Comparison of ENCODE assay signal across 11 cellular contexts in the genomic region with DNA sequence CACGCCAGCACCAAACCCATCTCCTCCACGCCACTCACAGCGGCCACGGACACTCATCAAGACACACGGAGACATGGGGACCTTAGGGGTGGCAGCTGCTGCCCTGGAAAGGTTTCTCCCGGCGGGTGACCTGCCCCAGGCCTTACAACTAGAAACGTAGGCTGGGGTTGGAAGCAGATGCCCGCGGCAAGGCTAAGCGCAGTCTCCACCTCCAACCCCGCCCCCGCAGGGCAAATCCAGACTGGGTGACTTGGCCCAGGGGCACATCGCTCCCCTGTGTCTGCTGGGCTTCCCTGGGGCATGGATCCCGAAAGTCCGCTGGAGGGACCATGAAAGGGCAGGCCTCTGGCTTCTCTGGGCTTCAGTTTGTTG. TPM values are rescaled to one million over a fixed set of nuclear protein-coding genes. Genes with fewer than 3 reads are reported as not detected.
DNase-seq lines count a peak whose midpoint lies in the region; ATAC-seq and TF ChIP-seq lines count a peak whose summit lies in the region.
"Had no signal": no experiment of that assay in that cellular context is flagged by ENCODE, and none has a peak within 500 bp of the region (broad histone marks: within the 10 kb centered on the region; RNA-seq: fewer than 3 reads in every experiment).

No MANE protein-coding gene starts in this region.

- H4K20me1 ChIP-seq in smooth muscle cell (ENCODE audit: low read depth): no peaks in the 10 kb centered on the region

- H3K4me3 Mint-ChIP-seq in brain: peak overlapping the region; percentile 48 to 77 (median 52)
- H3K4me3 Mint-ChIP-seq: activated T-helper 1 cell treated with anti-CD3 and anti-CD28 coated beads, Interleukin-12 subunit alpha, Interleukin-12 subunit beta, Interleukin-2, Interleukin-4 antibody, amounts not matched to agents 30 ng/mL and 10 ng/mL and 1 ng/mL, durations not matched to agents 14 hours and 24 hours and 36 hours had no signal

- H3K27me3 ChIP-seq in kidney epithelial cell (ENCODE audit: control insufficient read depth, insufficient read depth, low read length): peaks cover 22% of the 10 kb centered on the region
- H3K27me3 ChIP-seq in smooth muscle cell (ENCODE audit: low read depth): peaks cover 27% of the 10 kb centered on the region
- H3K27me3 ChIP-seq: uterus had no signal

- H3K4me3 ChIP-seq in kidney epithelial cell (ENCODE audit: low read depth, low read length): peak overlapping the region; percentile 3
- peak overlapping the region; percentile 49 for H3K4me3 ChIP-seq in smooth muscle cell

- peak; percentile 16 for DNase-seq in NCI-H345 (lab: John Stamatoyannopoulos, UW)
- DNase-seq in NCI-H345 treated with DMSO at 0.1 percent for 48 hours (lab: John Stamatoyannopoulos, UW; ENCODE audit: unreplicated experiment): no peak
- no peak for DNase-seq in kidney epithelial cell (ENCODE audit: low read depth)
- no peak for DNase-seq in smooth muscle cell (lab: John Stamatoyannopoulos, UW; ENCODE audit: unreplicated experiment)
- DNase-seq in NCI-H2196 (lab: John Stamatoyannopoulos, UW; ENCODE audit: unreplicated experiment): no peak
- no peak for DNase-seq in NCI-H1092 treated with DMSO at 0.1 percent for 48 hours (lab: John Stamatoyannopoulos, UW)
- DNase-seq: NCI-H226 had no signal

- H3K36me3 ChIP-seq in kidney epithelial cell (ENCODE audit: control insufficient read depth, insufficient read depth, low read length) (no peaks in the 10 kb centered on the region), smooth muscle cell (ENCODE audit: low read depth) (no peaks in the 10 kb centered on the region)
- H3K36me3 ChIP-seq: uterus had no signal

- peaks cover 3% of the 10 kb centered on the region for H3K4me1 Mint-ChIP-seq in brain

- H3K27ac Mint-ChIP-seq in brain: peak overlapping the region in 1 of 5 experiments; percentile 31
- H3K27ac Mint-ChIP-seq: activated T-helper 1 cell treated with anti-CD3 and anti-CD28 coated beads, Interleukin-12 subunit alpha, Interleukin-12 subunit beta, Interleukin-2, Interleukin-4 antibody, amounts not matched to agents 30 ng/mL and 10 ng/mL and 1 ng/mL, durations not matched to agents 14 hours and 24 hours and 36 hours had no signal

- H3K79me2 ChIP-seq in smooth muscle cell (ENCODE audit: low read depth): no peaks in the 10 kb centered on the region

- H3F3A ChIP-seq in smooth muscle cell (ENCODE audit: low read depth): no peaks in the 10 kb centered on the region

- no peak overlapping the region for H3K9ac ChIP-seq in smooth muscle cell (ENCODE audit: low read depth)

- H3K9me3 ChIP-seq in smooth muscle cell (replicated peaks; ENCODE audit: low read depth): no peaks in the 10 kb centered on the region
- H3K9me3 ChIP-seq: uterus had no signal

- peak overlapping the region; percentile 93 for H3K4me2 ChIP-seq in smooth muscle cell

- 65% methylated on average over 16 of the region's 16 CpGs for WGBS in smooth muscle cell (ENCODE audit: low lambda C conversion rate)

- TF ChIP-seq CTCF in brain (conservative IDR thresholded peaks at IDR 0.05) (no peak), kidney epithelial cell (IDR thresholded peaks at IDR 0.05; ENCODE audit: insufficient read depth, low read length, poor library complexity, severe bottlenecking) (no peak), smooth muscle cell (IDR thresholded peaks at IDR 0.05; ENCODE audit: borderline replicate concordance, insufficient read depth, poor library complexity, severe bottlenecking) (no peak)

- H3K36me3 Mint-ChIP-seq in brain: no peaks in the 10 kb centered on the region

- no peaks in the 10 kb centered on the region for H3K4me1 ChIP-seq in smooth muscle cell (ENCODE audit: low read depth)

- no peak overlapping the region for H2AFZ ChIP-seq in smooth muscle cell (ENCODE audit: low read depth)

- no peaks in the 10 kb centered on the region for H3K9me3 Mint-ChIP-seq in brain
- H3K9me3 Mint-ChIP-seq: activated T-helper 1 cell treated with anti-CD3 and anti-CD28 coated beads, Interleukin-12 subunit alpha, Interleukin-12 subunit beta, Interleukin-2, Interleukin-4 antibody, amounts not matched to agents 30 ng/mL and 10 ng/mL and 1 ng/mL, durations not matched to agents 14 hours and 24 hours and 36 hours had no signal

- H3K27me3 Mint-ChIP-seq in brain: peaks cover 57% of the 10 kb centered on the region

- no peak; the same call in 2 of the 3 replicates for ATAC-seq in SK-N-SH treated with all-trans-retinoic acid at 6 μM for 48 hours

- H3K27ac ChIP-seq in smooth muscle cell (ENCODE audit: low read depth): no peak overlapping the region
- H3K27ac ChIP-seq: uterus had no signal

TF ChIP-seq in SK-N-SH treated with all-trans-retinoic acid at 6 μM for 48 hours, 23 proteins besides CTCF, POLR2A, EP300 and RAD21:
- TF ChIP-seq, protein P1, sequence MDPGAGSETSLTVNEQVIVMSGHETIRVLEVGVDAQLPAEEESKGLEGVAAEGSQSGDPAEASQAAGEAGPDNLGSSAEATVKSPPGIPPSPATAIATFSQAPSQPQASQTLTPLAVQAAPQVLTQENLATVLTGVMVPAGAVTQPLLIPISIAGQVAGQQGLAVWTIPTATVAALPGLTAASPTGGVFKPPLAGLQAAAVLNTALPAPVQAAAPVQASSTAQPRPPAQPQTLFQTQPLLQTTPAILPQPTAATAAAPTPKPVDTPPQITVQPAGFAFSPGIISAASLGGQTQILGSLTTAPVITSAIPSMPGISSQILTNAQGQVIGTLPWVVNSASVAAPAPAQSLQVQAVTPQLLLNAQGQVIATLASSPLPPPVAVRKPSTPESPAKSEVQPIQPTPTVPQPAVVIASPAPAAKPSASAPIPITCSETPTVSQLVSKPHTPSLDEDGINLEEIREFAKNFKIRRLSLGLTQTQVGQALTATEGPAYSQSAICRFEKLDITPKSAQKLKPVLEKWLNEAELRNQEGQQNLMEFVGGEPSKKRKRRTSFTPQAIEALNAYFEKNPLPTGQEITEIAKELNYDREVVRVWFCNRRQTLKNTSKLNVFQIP (CRISPR knock-in tag; IDR thresholded peaks at IDR 0.05; ENCODE audit: borderline replicate concordance, low read depth): no peak
- TF ChIP-seq TOX (CRISPR knock-in tag; IDR thresholded peaks at IDR 0.05; ENCODE audit: borderline replicate concordance): no peak
- no peak for TF ChIP-seq SNAI2 (CRISPR knock-in tag; IDR thresholded peaks at IDR 0.05)
- no peak for TF ChIP-seq GLIS3 (CRISPR knock-in tag; IDR thresholded peaks at IDR 0.05)
- no peak for TF ChIP-seq ARNTL (CRISPR knock-in tag; IDR thresholded peaks at IDR 0.05; ENCODE audit: borderline replicate concordance, low read depth)
- no peak for TF ChIP-seq CSDC2 (CRISPR knock-in tag; IDR thresholded peaks at IDR 0.05)
- no peak for TF ChIP-seq TCF4 (CRISPR knock-in tag; IDR thresholded peaks at IDR 0.05; ENCODE audit: borderline replicate concordance)
- no peak for TF ChIP-seq RARB (CRISPR knock-in tag; IDR thresholded peaks at IDR 0.05)
- TF ChIP-seq ZFP30 (CRISPR knock-in tag; IDR thresholded peaks at IDR 0.05): no peak
- TF ChIP-seq ZC3H10 (CRISPR knock-in tag; IDR thresholded peaks at IDR 0.05): no peak
- TF ChIP-seq ZNF70 (CRISPR knock-in tag; IDR thresholded peaks at IDR 0.05): no peak
- TF ChIP-seq ESRRG (CRISPR knock-in tag; IDR thresholded peaks at IDR 0.05): no peak
- no peak for TF ChIP-seq ISL1 (CRISPR knock-in tag; IDR thresholded peaks at IDR 0.05)
- TF ChIP-seq, protein P2, sequence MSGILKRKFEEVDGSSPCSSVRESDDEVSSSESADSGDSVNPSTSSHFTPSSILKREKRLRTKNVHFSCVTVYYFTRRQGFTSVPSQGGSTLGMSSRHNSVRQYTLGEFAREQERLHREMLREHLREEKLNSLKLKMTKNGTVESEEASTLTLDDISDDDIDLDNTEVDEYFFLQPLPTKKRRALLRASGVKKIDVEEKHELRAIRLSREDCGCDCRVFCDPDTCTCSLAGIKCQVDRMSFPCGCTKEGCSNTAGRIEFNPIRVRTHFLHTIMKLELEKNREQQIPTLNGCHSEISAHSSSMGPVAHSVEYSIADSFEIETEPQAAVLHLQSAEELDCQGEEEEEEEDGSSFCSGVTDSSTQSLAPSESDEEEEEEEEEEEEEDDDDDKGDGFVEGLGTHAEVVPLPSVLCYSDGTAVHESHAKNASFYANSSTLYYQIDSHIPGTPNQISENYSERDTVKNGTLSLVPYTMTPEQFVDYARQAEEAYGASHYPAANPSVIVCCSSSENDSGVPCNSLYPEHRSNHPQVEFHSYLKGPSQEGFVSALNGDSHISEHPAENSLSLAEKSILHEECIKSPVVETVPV (CRISPR knock-in tag; IDR thresholded peaks at IDR 0.05): no peak
- no peak for TF ChIP-seq ZNF565 (CRISPR knock-in tag; conservative IDR thresholded peaks at IDR 0.05; ENCODE audit: low read depth)
- no peak for TF ChIP-seq OSR1 (CRISPR knock-in tag; IDR thresholded peaks at IDR 0.05)
- TF ChIP-seq, protein P3, sequence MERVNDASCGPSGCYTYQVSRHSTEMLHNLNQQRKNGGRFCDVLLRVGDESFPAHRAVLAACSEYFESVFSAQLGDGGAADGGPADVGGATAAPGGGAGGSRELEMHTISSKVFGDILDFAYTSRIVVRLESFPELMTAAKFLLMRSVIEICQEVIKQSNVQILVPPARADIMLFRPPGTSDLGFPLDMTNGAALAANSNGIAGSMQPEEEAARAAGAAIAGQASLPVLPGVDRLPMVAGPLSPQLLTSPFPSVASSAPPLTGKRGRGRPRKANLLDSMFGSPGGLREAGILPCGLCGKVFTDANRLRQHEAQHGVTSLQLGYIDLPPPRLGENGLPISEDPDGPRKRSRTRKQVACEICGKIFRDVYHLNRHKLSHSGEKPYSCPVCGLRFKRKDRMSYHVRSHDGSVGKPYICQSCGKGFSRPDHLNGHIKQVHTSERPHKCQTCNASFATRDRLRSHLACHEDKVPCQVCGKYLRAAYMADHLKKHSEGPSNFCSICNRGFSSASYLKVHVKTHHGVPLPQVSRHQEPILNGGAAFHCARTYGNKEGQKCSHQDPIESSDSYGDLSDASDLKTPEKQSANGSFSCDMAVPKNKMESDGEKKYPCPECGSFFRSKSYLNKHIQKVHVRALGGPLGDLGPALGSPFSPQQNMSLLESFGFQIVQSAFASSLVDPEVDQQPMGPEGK (CRISPR knock-in tag; IDR thresholded peaks at IDR 0.05; ENCODE audit: borderline replicate concordance): no peak
- no peak for TF ChIP-seq ZNF8 (CRISPR knock-in tag; IDR thresholded peaks at IDR 0.05)

RNA-seq across cellular contexts. Expression of a gene that starts 12.0 kb away (rescaled TPM):
- polyA plus RNA-seq in brain (ENCODE audit: insufficient read depth, low read depth, low replicate concordance) (146 TPM), smooth muscle cell (80.5 and 81.5 TPM in 2 replicates)
- total RNA-seq in kidney epithelial cell (45.6 and 50.8 TPM in 2 replicates), smooth muscle cell (78.2 and 95.7 TPM in 2 replicates)
